In genomic region chr2:10798783-10799182, GRCh38 we compare ENCODE assay signal across 22 cellular contexts. TPM values are rescaled to one million over a fixed set of nuclear protein-coding genes. Genes with fewer than 3 reads are reported as not detected.
A peak's percentile ranks its signal among the peaks of the same experiment; 100 is the strongest.
DNase-seq lines count a peak whose midpoint lies in the region; ATAC-seq and TF ChIP-seq lines count a peak whose summit lies in the region.
"Had no signal": no experiment of that assay in that cellular context is flagged by ENCODE, and none has a peak within 500 bp of the region (broad histone marks: within the 10 kb centered on the region; RNA-seq: fewer than 3 reads in every experiment).

No MANE protein-coding gene starts in this region.

- TF ChIP-seq CTCF in GM13977 (IDR thresholded peaks at IDR 0.05; ENCODE audit: extremely low read depth, insufficient read depth, missing control alignments) = peak; percentile 23
- TF ChIP-seq CTCF in VCaP (conservative IDR thresholded peaks at IDR 0.05) = peak; percentile 38
- TF ChIP-seq CTCF in foreskin keratinocyte (conservative IDR thresholded peaks at IDR 0.05) = peak; percentile 18

- DNase-seq in NCI-H1694 (lab: John Stamatoyannopoulos, UW) (peak; percentile 23), NCI-H1694 treated with DMSO at 0.1 percent for 48 hours (lab: John Stamatoyannopoulos, UW) (no peak), GM13977 (ENCODE audit: low spot score) (no peak), foreskin keratinocyte (no peak), NCI-H524 treated with DMSO at 0.1 percent for 48 hours (lab: John Stamatoyannopoulos, UW) (no peak), NCI-H2107 treated with DMSO at 0.1 percent for 48 hours (lab: John Stamatoyannopoulos, UW; ENCODE audit: unreplicated experiment) (no peak)
- DNase-seq: 8988T; activated CD4-positive, CD25-positive, alpha-beta regulatory T cell; DMS153; effector CD8-positive, alpha-beta T cell; GM23248; immature natural killer cell; NCI-H1105 treated with DMSO at 0.1 percent for 48 hours; NCI-H226; nucleus accumbens; OCI-M1; stimulated activated naive B cell treated with anti-CD40 and anti-IgM and Interleukin-4, amounts not matched to agents 10 μg/mL and 1 μg/mL and 100 μg/mL, for 72 hours; T-helper 2 cell had no signal

- in situ Hi-C loops in GM13977 (cut with MboI; ENCODE audit: low pct_unique_long_range_greater_than_20kb, low sequenced_read_pairs, unreplicated experiment) = no loop called here

- H3K27ac ChIP-seq in VCaP (no peak overlapping the region), foreskin keratinocyte (no peak overlapping the region)
- H3K27ac ChIP-seq: BLaER1 treated with 17β-estradiol and CSF1 and Interleukin-3, amounts not matched to agents 10 nM and 100 nM; GM23248; right atrium auricular region had no signal

- no peaks in the 10 kb centered on the region for H3K27me3 ChIP-seq in foreskin keratinocyte
- H3K27me3 ChIP-seq: BLaER1 treated with 17β-estradiol and CSF1 and Interleukin-3, amounts not matched to agents 10 nM and 100 nM; right atrium auricular region had no signal

- ATAC-seq in foreskin keratinocyte = no peak
- ATAC-seq in HG02885 (IDR thresholded peaks at IDR 0.05; ENCODE audit: poor library complexity, unreplicated experiment) = no peak
- ATAC-seq: stimulated activated naive B cell treated with anti-CD40 and anti-IgM and Interleukin-4, amounts not matched to agents 10 μg/mL and 1 μg/mL and 100 μg/mL, for 72 hours had no signal

- H3K4me1 ChIP-seq in foreskin keratinocyte = no peaks in the 10 kb centered on the region

RNA-seq across cellular contexts. Expression of gene PDIA6, which starts 13.8 kb away (rescaled TPM):
- total RNA-seq in foreskin keratinocyte = 347 and 395 TPM in 2 replicates
- 299 and 317 TPM in 2 replicates for polyA plus RNA-seq in foreskin keratinocyte
